Comparison of ENCODE assay signal across 8 cellular contexts in genomic region chr22:20980938-20981722, GRCh38. TPM values are rescaled to one million over a fixed set of nuclear protein-coding genes. Genes with fewer than 3 reads are reported as not detected.
DNase-seq lines count a peak whose midpoint lies in the region; ATAC-seq, FAIRE-seq and TF ChIP-seq lines count a peak whose summit lies in the region.

No MANE protein-coding gene starts in this region.

- peaks cover 8% of the 10 kb centered on the region for H3K79me1 ChIP-seq in trophoblast cell (ENCODE audit: low read length)

- peak overlapping the region; percentile 85 for H3K27ac ChIP-seq in RWPE1
- peak overlapping the region; percentile 88 to 92 for H3K27ac ChIP-seq in esophagus (ENCODE audit: low read depth in 2 of 2, low read length in 1 of 2)
- peak overlapping the region; percentile 70 for H3K27ac ChIP-seq in trophoblast cell (ENCODE audit: low read depth, low read length)

- WGBS in esophagus, 2 donors: 50 to 63% methylated on average over 10 of the region's 10 CpGs
- no CpG with 5 or more reads among the region's 10 CpGs for WGBS in trophoblast cell (ENCODE audit: extremely low coverage, insufficient coverage, insufficient read length)

- H4K91ac ChIP-seq in trophoblast cell (ENCODE audit: low read depth, low read length): peak overlapping the region; percentile 88

- H3K27me3 ChIP-seq in esophagus (ENCODE audit: control insufficient read depth in 1 of 2, insufficient read depth in 2 of 2, low read length in 2 of 2) (no peaks in the 10 kb centered on the region), trophoblast cell (ENCODE audit: insufficient read depth, low read length) (no peaks in the 10 kb centered on the region)

- peak overlapping the region; percentile 91 for H4K12ac ChIP-seq in trophoblast cell (ENCODE audit: low read depth, low read length)

- peaks cover 8% of the 10 kb centered on the region for H3K79me2 ChIP-seq in trophoblast cell (ENCODE audit: control insufficient read depth, insufficient read depth, low read length, poor library complexity)

- peak; percentile 2 for DNase-seq in G401 (ENCODE audit: low spot score)
- DNase-seq in RWPE1 (ENCODE audit: low spot score): no peak
- DNase-seq in trophoblast cell: no peak
- no peak for DNase-seq in GM12892 (ENCODE audit: insufficient read length)
- DNase-seq in NCI-H2107 treated with DMSO at 0.1 percent for 48 hours (lab: John Stamatoyannopoulos, UW; ENCODE audit: unreplicated experiment): no peak

- H2BK5ac ChIP-seq in trophoblast cell (ENCODE audit: low read depth, low read length, poor library complexity): peak overlapping the region; percentile 7

- H2AK5ac ChIP-seq in trophoblast cell (ENCODE audit: low read length): peak overlapping the region; percentile 10

- H3K4me1 ChIP-seq in esophagus (ENCODE audit: control insufficient read depth in 2 of 2, insufficient read depth in 2 of 2, low read length in 1 of 2) (peaks cover 10 to 25% of the 10 kb centered on the region in 2 donors), trophoblast cell (ENCODE audit: control insufficient read depth in 1 of 2, insufficient read depth in 2 of 2, low read length in 2 of 2) (peaks cover 5 to 18% of the 10 kb centered on the region in 2 experiments)

- H3K4ac ChIP-seq in trophoblast cell (ENCODE audit: low read depth, low read length): no peak overlapping the region

- H3K4me3 ChIP-seq in esophagus (ENCODE audit: low read depth in 1 of 2, low read length in 2 of 2): peak overlapping the region; percentile 85 to 94
- peak overlapping the region; percentile 98 for H3K4me3 ChIP-seq in trophoblast cell (ENCODE audit: low read depth, low read length)

- FAIRE-seq in GM12892 (lab: Jason Lieb, UNC): no peak

- H3K14ac ChIP-seq in trophoblast cell (ENCODE audit: low read length): peak overlapping the region; percentile 91

- H3K23ac ChIP-seq in trophoblast cell (ENCODE audit: low read length): no peak overlapping the region

- ATAC-seq in GM18517 (IDR thresholded peaks at IDR 0.05; ENCODE audit: unreplicated experiment) (no peak), GM19467 (IDR thresholded peaks at IDR 0.05; ENCODE audit: unreplicated experiment) (no peak)

- TF ChIP-seq POLR2A in GM12892 (IDR thresholded peaks at IDR 0.05; ENCODE audit: low read depth, low read length): no peak

- H3K36me3 ChIP-seq in esophagus (ENCODE audit: control insufficient read depth in 2 of 2, insufficient read depth in 2 of 2, low read length in 1 of 2) (peaks cover 7 to 12% of the 10 kb centered on the region in 2 donors), trophoblast cell (ENCODE audit: control insufficient read depth in 1 of 2, insufficient read depth in 2 of 2, low read length in 2 of 2) (peaks cover 16 to 18% of the 10 kb centered on the region in 2 experiments)

- H3K9ac ChIP-seq in trophoblast cell (ENCODE audit: low read length): peak overlapping the region; percentile 99

- no peak overlapping the region for H2BK120ac ChIP-seq in trophoblast cell (ENCODE audit: insufficient read depth, low read length, poor library complexity)

- H2BK12ac ChIP-seq in trophoblast cell (ENCODE audit: low read length): no peak overlapping the region

- H3K9me3 ChIP-seq in esophagus (ENCODE audit: control insufficient read depth in 2 of 2, insufficient read depth in 1 of 2, low read depth in 1 of 2, low read length in 1 of 2) (no peaks in the 10 kb centered on the region), trophoblast cell (ENCODE audit: insufficient read depth, low read depth, low read length) (peaks cover 13% of the 10 kb centered on the region)

- peak overlapping the region; percentile 96 for H4K8ac ChIP-seq in trophoblast cell (ENCODE audit: low read depth, low read length)

- H2AFZ ChIP-seq in trophoblast cell (ENCODE audit: insufficient read depth, low read length, poor library complexity): peak overlapping the region; percentile 58

- in situ Hi-C loops in G401 (cut with HindIII; ENCODE audit: low sequenced_read_pairs): no loop called here

- H3K4me2 ChIP-seq in trophoblast cell (ENCODE audit: low read length): peak overlapping the region; percentile 92

- no peak overlapping the region for H3K18ac ChIP-seq in trophoblast cell (ENCODE audit: low read length)

- POLR2A ChIA-PET in RWPE1 (lab: Yijun Ruan, JAX; ENCODE audit: low non-redundant PET): interaction anchor here (0.5 kb wide), 1 partner anchor 119 kb away, joined by 3 read pairs; no protein-coding TSS in a partner anchor

- TF ChIP-seq CTCF in RWPE1 (conservative IDR thresholded peaks at IDR 0.05; ENCODE audit: low read depth): no peak

- CTCF ChIA-PET in RWPE1 (lab: Yijun Ruan, JAX): no interaction called here

RNA-seq across cellular contexts. Expression of gene LZTR1, which starts 1.0 kb away (rescaled TPM):
- total RNA-seq in G401 (2014; rRNA removed; shearing (Covaris generic)): 41.5 and 67.0 TPM in 2 replicates
- polyA plus RNA-seq in esophagus: 10 to 100 TPM; 21.1 to 39.0 TPM
- 17.9 and 19.9 TPM in 2 replicates for polyA plus RNA-seq in trophoblast cell (2013)
- polyA plus RNA-seq in GM12892 (2012; ENCODE audit: missing spikeins): 24.9 TPM

RNA-seq across cellular contexts. Expression of gene AIFM3, which starts 14.1 kb away (rescaled TPM):
- 130 and 138 TPM in 2 replicates for total RNA-seq in G401 (2014; rRNA removed; shearing (Covaris generic))
- 1 to 10 TPM; 1.1 to 1.7 TPM for polyA plus RNA-seq in esophagus
- 0.31 and 0.49 TPM in 2 replicates for polyA plus RNA-seq in trophoblast cell (2013)
- not detected for polyA plus RNA-seq in GM12892 (2012; ENCODE audit: missing spikeins)

RNA-seq across cellular contexts. Expression of gene THAP7, which starts 20.8 kb away (rescaled TPM):
- 70.5 and 73.5 TPM in 2 replicates for total RNA-seq in G401 (2014; rRNA removed; shearing (Covaris generic))
- 10 to 100 TPM; 21.0 to 28.2 TPM for polyA plus RNA-seq in esophagus
- 16.1 and 17.0 TPM in 2 replicates for polyA plus RNA-seq in trophoblast cell (2013)
- polyA plus RNA-seq in GM12892 (2012; ENCODE audit: missing spikeins): 7.8 TPM

RNA-seq across cellular contexts. Expression of gene P2RX6, which starts 33.8 kb away (rescaled TPM):
- total RNA-seq in G401 (2014; rRNA removed; shearing (Covaris generic)): 0.98 and 1.1 TPM in 2 replicates
- under 1 TPM; 0.16 to 0.29 TPM for polyA plus RNA-seq in esophagus
- polyA plus RNA-seq in trophoblast cell (2013): 0.05 and 0.07 TPM in 2 replicates
- polyA plus RNA-seq in GM12892 (2012; ENCODE audit: missing spikeins): 0.08 TPM

RNA-seq across cellular contexts. Expression of gene SLC7A4, which starts 51.2 kb away (rescaled TPM):
- total RNA-seq in G401 (2014; rRNA removed; shearing (Covaris generic)): not detected in 2 replicates
- 1 to 10 TPM; 4.0 to 4.5 TPM for polyA plus RNA-seq in esophagus
- polyA plus RNA-seq in trophoblast cell (2013): 9.1 and 11.2 TPM in 2 replicates
- polyA plus RNA-seq in GM12892 (2012; ENCODE audit: missing spikeins): not detected
